Comparison of ENCODE assay signal across 32 cellular contexts in genomic region chr11:84588131-84588829, GRCh38.
"Had no signal": no experiment of that assay in that cellular context is flagged by ENCODE, and none has a peak within 500 bp of the region (broad histone marks: within the 10 kb centered on the region; RNA-seq: fewer than 3 reads in every experiment).

No MANE protein-coding gene starts in this region.

- H3K27ac ChIP-seq: brain microvascular endothelial cell, esophagus muscularis mucosa, foreskin keratinocyte, gastrocnemius medialis, heart left ventricle, WERI-Rb-1 had no signal

- H3K27me3 ChIP-seq: brain microvascular endothelial cell, esophagus muscularis mucosa, foreskin keratinocyte, gastrocnemius medialis, heart left ventricle had no signal

- H3K4me3 ChIP-seq: esophagus muscularis mucosa, gastrocnemius medialis, heart left ventricle had no signal

- H3K36me3 ChIP-seq: brain microvascular endothelial cell, esophagus muscularis mucosa, gastrocnemius medialis, heart left ventricle, WERI-Rb-1 had no signal

- H3K27me3 Mint-ChIP-seq: activated CD4-positive, alpha-beta memory T cell treated with anti-CD3 and anti-CD28 coated beads for 36 hours; activated CD4-positive, alpha-beta T cell treated with anti-CD3 and anti-CD28 coated beads for 36 hours; activated CD4-positive, alpha-beta T cell treated with anti-CD3 and anti-CD28 coated beads, Interleukin-2, amount 10 ng/mL, durations not matched to agents 24 days and 14 days; activated CD8-positive, alpha-beta memory T cell treated with anti-CD3 and anti-CD28 coated beads, Interleukin-2, amount 10 ng/mL, durations not matched to agents 7 days and 5 days; activated naive CD4-positive, alpha-beta T cell treated with anti-CD3 and anti-CD28 coated beads, Interleukin-2, amount 50 U/mL, for 24 hours; activated naive CD8-positive, alpha-beta T cell treated with anti-CD3 and anti-CD28 coated beads for 36 hours; central memory CD8-positive, alpha-beta T cell; T-helper 17 cell had no signal

- H3K27ac Mint-ChIP-seq: activated B cell treated with CpG ODN at 0.5 μM for 24 hours; activated CD4-positive, alpha-beta memory T cell treated with anti-CD3 and anti-CD28 coated beads for 36 hours; activated CD4-positive, alpha-beta T cell treated with anti-CD3 and anti-CD28 coated beads for 36 hours; activated CD4-positive, alpha-beta T cell treated with anti-CD3 and anti-CD28 coated beads, Interleukin-2, amount 10 ng/mL, durations not matched to agents 24 days and 14 days; activated CD8-positive, alpha-beta memory T cell treated with anti-CD3 and anti-CD28 coated beads, Interleukin-2, amount 10 ng/mL, durations not matched to agents 7 days and 5 days; activated CD8-positive, alpha-beta T cell treated with anti-CD3 and anti-CD28 coated beads, Interleukin-2, amount 10 ng/mL, durations not matched to agents 7 days and 5 days; activated naive CD4-positive, alpha-beta T cell treated with anti-CD3 and anti-CD28 coated beads for 36 hours; activated naive CD4-positive, alpha-beta T cell treated with anti-CD3 and anti-CD28 coated beads, Interleukin-2, amount 50 U/mL, for 24 hours; activated naive CD8-positive, alpha-beta T cell treated with anti-CD3 and anti-CD28 coated beads for 36 hours; activated T-helper 1 cell treated with anti-CD3 and anti-CD28 coated beads, Interleukin-12 subunit alpha, Interleukin-12 subunit beta, Interleukin-2, Interleukin-4 antibody, amounts not matched to agents 30 ng/mL and 10 ng/mL and 1 ng/mL, durations not matched to agents 14 hours and 24 hours and 36 hours; activated T-helper 2 cell treated with anti-CD3 and anti-CD28 coated beads, Interferon-gamma antibody, Interleukin-2, Interleukin-4, amounts not matched to agents 10 μg/mL and 5 μg/mL and 100 μg/mL, durations not matched to agents 14 hours and 24 hours and 36 hours; T-helper 17 cell; T-helper 2 cell treated with Interferon-gamma antibody and Interleukin-4, amounts not matched to agents 5 μg/mL and 100 μg/mL, for 36 hours had no signal

- H3K9me3 ChIP-seq: esophagus muscularis mucosa, gastrocnemius medialis, heart left ventricle had no signal

- H3K4me3 Mint-ChIP-seq: activated B cell treated with CpG ODN at 0.5 μM for 24 hours; activated CD4-positive, alpha-beta memory T cell treated with anti-CD3 and anti-CD28 coated beads for 36 hours; activated CD4-positive, alpha-beta T cell treated with anti-CD3 and anti-CD28 coated beads for 36 hours; activated CD4-positive, alpha-beta T cell treated with anti-CD3 and anti-CD28 coated beads, Interleukin-2, amount 10 ng/mL, durations not matched to agents 24 days and 14 days; activated CD8-positive, alpha-beta memory T cell treated with anti-CD3 and anti-CD28 coated beads, Interleukin-2, amount 10 ng/mL, durations not matched to agents 7 days and 5 days; activated CD8-positive, alpha-beta T cell treated with anti-CD3 and anti-CD28 coated beads, Interleukin-2, amount 10 ng/mL, durations not matched to agents 7 days and 5 days; activated naive CD4-positive, alpha-beta T cell treated with anti-CD3 and anti-CD28 coated beads for 36 hours; activated naive CD4-positive, alpha-beta T cell treated with anti-CD3 and anti-CD28 coated beads, Interleukin-2, amount 50 U/mL, for 24 hours; activated naive CD8-positive, alpha-beta T cell treated with anti-CD3 and anti-CD28 coated beads for 36 hours; activated T-helper 1 cell treated with anti-CD3 and anti-CD28 coated beads, Interleukin-12 subunit alpha, Interleukin-12 subunit beta, Interleukin-2, Interleukin-4 antibody, amounts not matched to agents 30 ng/mL and 10 ng/mL and 1 ng/mL, durations not matched to agents 14 hours and 24 hours and 36 hours; central memory CD8-positive, alpha-beta T cell; T-helper 17 cell; T-helper 2 cell treated with Interferon-gamma antibody and Interleukin-4, amounts not matched to agents 5 μg/mL and 100 μg/mL, for 36 hours had no signal

- H3K9me3 Mint-ChIP-seq: activated B cell treated with CpG ODN at 0.5 μM for 24 hours; activated CD4-positive, alpha-beta T cell treated with anti-CD3 and anti-CD28 coated beads, Interleukin-2, amount 10 ng/mL, durations not matched to agents 24 days and 14 days; activated naive CD4-positive, alpha-beta T cell treated with anti-CD3 and anti-CD28 coated beads, Interleukin-2, amount 50 U/mL, for 24 hours; activated T-helper 1 cell treated with anti-CD3 and anti-CD28 coated beads, Interleukin-12 subunit alpha, Interleukin-12 subunit beta, Interleukin-2, Interleukin-4 antibody, amounts not matched to agents 30 ng/mL and 10 ng/mL and 1 ng/mL, durations not matched to agents 14 hours and 24 hours and 36 hours had no signal

- H3K4me1 Mint-ChIP-seq: activated B cell treated with CpG ODN at 0.5 μM for 24 hours; activated CD4-positive, alpha-beta T cell treated with anti-CD3 and anti-CD28 coated beads for 36 hours; activated CD4-positive, alpha-beta T cell treated with anti-CD3 and anti-CD28 coated beads, Interleukin-2, amount 10 ng/mL, durations not matched to agents 24 days and 14 days; activated CD8-positive, alpha-beta memory T cell treated with anti-CD3 and anti-CD28 coated beads, Interleukin-2, amount 10 ng/mL, durations not matched to agents 7 days and 5 days; activated naive CD4-positive, alpha-beta T cell treated with anti-CD3 and anti-CD28 coated beads, Interleukin-2, amount 50 U/mL, for 24 hours; activated naive CD8-positive, alpha-beta T cell treated with anti-CD3 and anti-CD28 coated beads for 36 hours; central memory CD8-positive, alpha-beta T cell; T-helper 17 cell had no signal

- DNase-seq: activated B cell treated with CpG ODN at 0.5 μM for 24 hours; activated CD4-positive, alpha-beta memory T cell treated with anti-CD3 and anti-CD28 coated beads for 36 hours; activated CD4-positive, alpha-beta T cell treated with anti-CD3 and anti-CD28 coated beads for 36 hours; activated CD4-positive, alpha-beta T cell treated with anti-CD3 and anti-CD28 coated beads, Interleukin-2, amount 10 ng/mL, durations not matched to agents 24 days and 14 days; activated CD8-positive, alpha-beta memory T cell treated with anti-CD3 and anti-CD28 coated beads, Interleukin-2, amount 10 ng/mL, durations not matched to agents 7 days and 5 days; activated CD8-positive, alpha-beta memory T cell treated with anti-CD3 and anti-CD28 coated beads, Interleukin-2, amount 50 U/mL, for 4 hours; activated CD8-positive, alpha-beta T cell treated with anti-CD3 and anti-CD28 coated beads, Interleukin-2, amount 10 ng/mL, durations not matched to agents 7 days and 5 days; activated effector memory CD4-positive, alpha-beta T cell treated with anti-CD3 and anti-CD28 coated beads, Interleukin-2, amount 50 U/mL, for 16 hours; activated naive CD4-positive, alpha-beta T cell treated with anti-CD3 and anti-CD28 coated beads for 36 hours; activated naive CD8-positive, alpha-beta T cell treated with anti-CD3 and anti-CD28 coated beads for 36 hours; activated T-cell treated with anti-CD3 and anti-CD28 coated beads, Interleukin-2, amount 50 U/mL, for 1 hour; activated T-cell treated with anti-CD3 and anti-CD28 coated beads, Interleukin-2, amount 50 U/mL, for 48 hours; brain microvascular endothelial cell; cortex of kidney; dermis blood vessel endothelial cell; effector CD8-positive, alpha-beta T cell; erythroblast; foreskin keratinocyte; gastrocnemius medialis; glutamatergic neuron; heart left ventricle; T-helper 1 cell; T-helper 17 cell; T1000; WERI-Rb-1 had no signal

- ATAC-seq: activated CD4-positive, alpha-beta T cell treated with anti-CD3 and anti-CD28 coated beads for 36 hours; activated CD4-positive, CD25-positive, alpha-beta regulatory T cell treated with anti-CD3 and anti-CD28 coated beads, Interleukin-2, amount 50 U/mL, for 24 hours; activated CD8-positive, alpha-beta memory T cell treated with anti-CD3 and anti-CD28 coated beads, Interleukin-2, amount 10 ng/mL, durations not matched to agents 7 days and 5 days; activated CD8-positive, alpha-beta T cell treated with anti-CD3 and anti-CD28 coated beads, Interleukin-2, amount 10 ng/mL, durations not matched to agents 7 days and 5 days; foreskin keratinocyte; gastrocnemius medialis; heart left ventricle; T-helper 17 cell had no signal

- H3K36me3 Mint-ChIP-seq: activated CD4-positive, alpha-beta memory T cell treated with anti-CD3 and anti-CD28 coated beads for 36 hours; activated CD8-positive, alpha-beta memory T cell treated with anti-CD3 and anti-CD28 coated beads, Interleukin-2, amount 10 ng/mL, durations not matched to agents 7 days and 5 days; activated naive CD4-positive, alpha-beta T cell treated with anti-CD3 and anti-CD28 coated beads, Interleukin-2, amount 50 U/mL, for 24 hours; activated naive CD8-positive, alpha-beta T cell treated with anti-CD3 and anti-CD28 coated beads for 36 hours had no signal

- H3K4me1 ChIP-seq: esophagus muscularis mucosa, foreskin keratinocyte, gastrocnemius medialis, heart left ventricle had no signal
